17 cellular contexts compared by ENCODE assay signal in genomic region chrX:55524487-55524886, GRCh38. TPM values are rescaled to one million over a fixed set of nuclear protein-coding genes. Genes with fewer than 3 reads are reported as not detected.
DNase-seq lines count a peak whose midpoint lies in the region; ATAC-seq and TF ChIP-seq lines count a peak whose summit lies in the region.
"Had no signal": no experiment of that assay in that cellular context is flagged by ENCODE, and none has a peak within 500 bp of the region (broad histone marks: within the 10 kb centered on the region; RNA-seq: fewer than 3 reads in every experiment).

No MANE protein-coding gene starts in this region.

- no peaks in the 10 kb centered on the region for H3K79me1 ChIP-seq in trophoblast cell (ENCODE audit: low read length)

- no peak overlapping the region for H4K12ac ChIP-seq in trophoblast cell (ENCODE audit: low read depth, low read length)

- TF ChIP-seq CTCF in foreskin keratinocyte (conservative IDR thresholded peaks at IDR 0.05) = peak; percentile 15
- no peak for TF ChIP-seq CTCF in testis (IDR thresholded peaks at IDR 0.05)

- DNase-seq in NCI-H1092 treated with DMSO at 0.1 percent for 48 hours (lab: John Stamatoyannopoulos, UW) (peak; percentile 1), NCI-H1092 (lab: John Stamatoyannopoulos, UW) (no peak), SW480 (ENCODE audit: low spot score) (peak; percentile 1), foreskin keratinocyte (no peak), testis (peak; percentile 29), trophoblast cell (no peak)
- no peak for DNase-seq in stimulated activated CD4-positive, alpha-beta T cell treated with anti-CD3 and anti-CD28 coated beads, Interleukin-4, amount 100 ng/mL, for 24 hours
- DNase-seq in effector memory CD4-positive, alpha-beta T cell = no peak
- DNase-seq: activated CD4-positive, alpha-beta T cell treated with anti-CD3 and anti-CD28 coated beads for 48 hours; activated naive CD4-positive, alpha-beta T cell treated with anti-CD3 and anti-CD28 coated beads, Interleukin-2, amount 50 U/mL, for 16 hours; COR-L47; GF-D8; H7; natural killer cell; NCI-H2107; SIG-M5; T1000 had no signal

- no peak overlapping the region for H2BK12ac ChIP-seq in trophoblast cell (ENCODE audit: low read length)

- WGBS in testis, 2 donors = 53 to 59% methylated on average over 3 of the region's 3 CpGs
- no CpG with 5 or more reads among the region's 3 CpGs for WGBS in trophoblast cell (ENCODE audit: extremely low coverage, insufficient coverage, insufficient read length)

- TF ChIP-seq POLR2A in testis (IDR thresholded peaks at IDR 0.05) = no peak

- H3K9me3 ChIP-seq in testis = no peaks in the 10 kb centered on the region
- H3K9me3 ChIP-seq in trophoblast cell (ENCODE audit: insufficient read depth, low read depth, low read length) = no peaks in the 10 kb centered on the region
- no peaks in the 10 kb centered on the region for H3K9me3 ChIP-seq in effector memory CD4-positive, alpha-beta T cell (ENCODE audit: control insufficient read depth, low read length)

- no peak overlapping the region for H2AK5ac ChIP-seq in trophoblast cell (ENCODE audit: low read length)

- no peak overlapping the region for H2AFZ ChIP-seq in trophoblast cell (ENCODE audit: insufficient read depth, low read length, poor library complexity)

- no peak overlapping the region for H3K18ac ChIP-seq in trophoblast cell (ENCODE audit: low read length)

- no peak overlapping the region for H3K14ac ChIP-seq in trophoblast cell (ENCODE audit: low read length)

- H3K9ac ChIP-seq in trophoblast cell (ENCODE audit: low read length) = no peak overlapping the region

- no peak overlapping the region for H4K91ac ChIP-seq in trophoblast cell (ENCODE audit: low read depth, low read length)

- H3K27me3 ChIP-seq in foreskin keratinocyte (no peaks in the 10 kb centered on the region), testis (no peaks in the 10 kb centered on the region), trophoblast cell (ENCODE audit: insufficient read depth, low read length) (no peaks in the 10 kb centered on the region)
- no peaks in the 10 kb centered on the region for H3K27me3 ChIP-seq in effector memory CD4-positive, alpha-beta T cell (replicated peaks; ENCODE audit: control insufficient read depth, insufficient read depth, low read length, poor library complexity, severe bottlenecking)

- no peak overlapping the region for H4K8ac ChIP-seq in trophoblast cell (ENCODE audit: low read depth, low read length)

- H3K4me1 ChIP-seq in foreskin keratinocyte = no peaks in the 10 kb centered on the region
- no peaks in the 10 kb centered on the region for H3K4me1 ChIP-seq in testis
- no peaks in the 10 kb centered on the region for H3K4me1 ChIP-seq in trophoblast cell (ENCODE audit: control insufficient read depth in 1 of 2, insufficient read depth in 2 of 2, low read length in 2 of 2)
- no peaks in the 10 kb centered on the region for H3K4me1 ChIP-seq in effector memory CD4-positive, alpha-beta T cell (ENCODE audit: control insufficient read depth, insufficient read depth, low read length, poor library complexity, severe bottlenecking)

- intact Hi-C loops in testis (cut with DNase I; ENCODE audit: low total_unique reads) = no loop called here

- H3K4me3 ChIP-seq in testis (no peak overlapping the region), trophoblast cell (ENCODE audit: low read depth, low read length) (no peak overlapping the region)
- no peak overlapping the region for H3K4me3 ChIP-seq in effector memory CD4-positive, alpha-beta T cell (ENCODE audit: insufficient read depth, low read depth, low read length, poor library complexity, severe bottlenecking)

- H2BK5ac ChIP-seq in trophoblast cell (ENCODE audit: low read depth, low read length, poor library complexity) = no peak overlapping the region

- no peak for ATAC-seq in foreskin keratinocyte
- ATAC-seq: natural killer cell had no signal

- no peak overlapping the region for H3K27ac ChIP-seq in foreskin keratinocyte
- H3K27ac ChIP-seq in testis = no peak overlapping the region
- H3K27ac ChIP-seq in trophoblast cell (ENCODE audit: low read depth, low read length) = no peak overlapping the region
- no peak overlapping the region for H3K27ac ChIP-seq in effector memory CD4-positive, alpha-beta T cell (ENCODE audit: insufficient read depth, low read length, poor library complexity, severe bottlenecking)

- no peak overlapping the region for H3K4me2 ChIP-seq in trophoblast cell (ENCODE audit: low read length)

- no peak overlapping the region for H3K23ac ChIP-seq in trophoblast cell (ENCODE audit: low read length)

- H3K79me2 ChIP-seq in trophoblast cell (ENCODE audit: control insufficient read depth, insufficient read depth, low read length, poor library complexity) = no peaks in the 10 kb centered on the region

- H2BK120ac ChIP-seq in trophoblast cell (ENCODE audit: insufficient read depth, low read length, poor library complexity) = no peak overlapping the region

- H3K36me3 ChIP-seq in testis (ENCODE audit: low read depth, missing control alignments) (no peaks in the 10 kb centered on the region), trophoblast cell (ENCODE audit: control insufficient read depth in 1 of 2, insufficient read depth in 2 of 2, low read length in 2 of 2) (no peaks in the 10 kb centered on the region)
- H3K36me3 ChIP-seq in effector memory CD4-positive, alpha-beta T cell (ENCODE audit: control insufficient read depth, insufficient read depth, low read length) = no peaks in the 10 kb centered on the region

- no peak overlapping the region for H3K4ac ChIP-seq in trophoblast cell (ENCODE audit: low read depth, low read length)

RNA-seq across cellular contexts. Expression of gene USP51, which starts 34.8 kb away (rescaled TPM):
- total RNA-seq in foreskin keratinocyte = 0.67 and 0.85 TPM in 2 replicates
- 0.20 and 0.25 TPM in 2 replicates for polyA plus RNA-seq in foreskin keratinocyte
- 10 to 100 TPM in 1 of 2 donors, 1 to 10 TPM in 1; 9.6 to 13.3 TPM for total RNA-seq in testis
- 0.50 TPM for polyA plus RNA-seq in testis (ENCODE audit: insufficient read depth, low read depth, low replicate concordance)
- polyA plus RNA-seq in trophoblast cell (2013) = 3.4 TPM in 2 replicates

Comparison
In these comparisons a context has a peak if more than half of its experiments do, and no peak if none do; other contexts are left out.
1. DNase-seq: peak in NCI-H1092 treated with DMSO at 0.1 percent for 48 hours (single experiment), SW480 (single experiment) and testis (single experiment); none in NCI-H1092 (single experiment), foreskin keratinocyte (0 of 2), trophoblast cell (0 of 2), stimulated activated CD4-positive, alpha-beta T cell treated with anti-CD3 and anti-CD28 coated beads, Interleukin-4, amount 100 ng/mL, for 24 hours (single experiment) and effector memory CD4-positive, alpha-beta T cell (0 of 3).